Comparison of ENCODE assay signal across 8 cellular contexts in genomic region chr2:232697059-232697806, GRCh38. TPM values are rescaled to one million over a fixed set of nuclear protein-coding genes. Genes with fewer than 3 reads are reported as not detected.
DNase-seq lines count a peak whose midpoint lies in the region; ATAC-seq and TF ChIP-seq lines count a peak whose summit lies in the region.

Gene GIGYF2, plus strand, starts transcription at chr2:232697331. Its CDS starts 37,867 bp downstream, at chr2:232735198.

- H3K4me2 ChIP-seq in SU-DHL-6 (ENCODE audit: low read depth, low read length, poor library complexity, severe bottlenecking) (peak within 1 kb of the TSS; percentile 77), osteoblast (ENCODE audit: insufficient read depth, low read length) (peak within 1 kb of the TSS; percentile 79)

- WGBS in testis, 2 donors = 0 to 2% methylated on average over 9 to 70 of the region's 71 CpGs

- DNase-seq in GM12864 (ENCODE audit: low read depth) = peak; percentile 82
- peak; percentile 79 to 96 (median 91) for DNase-seq in NCI-H1417 (lab: John Stamatoyannopoulos, UW)
- peak; percentile 93 for DNase-seq in activated naive CD8-positive, alpha-beta T cell treated with anti-CD3 and anti-CD28 coated beads for 36 hours
- DNase-seq in glutamatergic neuron = peak; percentile 99
- DNase-seq in osteoblast (ENCODE audit: insufficient read length, low spot score, missing footprints) = peak; percentile 98
- peak; percentile 98 for DNase-seq in testis

- peaks cover 22% of the 10 kb centered on the region for H3K4me1 ChIP-seq in osteoblast (ENCODE audit: insufficient read depth, low read length)
- H3K4me1 ChIP-seq in testis = peaks cover 21% of the 10 kb centered on the region

- H3K27me3 ChIP-seq in SU-DHL-6 (ENCODE audit: low read length) (no peaks in the 10 kb centered on the region), osteoblast (ENCODE audit: insufficient read depth, low read length) (no peaks in the 10 kb centered on the region), testis (no peaks in the 10 kb centered on the region)

- ATAC-seq in HG02759 (IDR thresholded peaks at IDR 0.05; ENCODE audit: unreplicated experiment) = peak; percentile 82

- H4K20me1 ChIP-seq in SU-DHL-6 (ENCODE audit: low read depth, low read length) (no peaks in the 10 kb centered on the region), osteoblast (ENCODE audit: insufficient read depth, low read length) (peaks cover 28% of the 10 kb centered on the region)

- peak within 1 kb of the TSS; percentile 80 for H3K27ac Mint-ChIP-seq in activated naive CD8-positive, alpha-beta T cell treated with anti-CD3 and anti-CD28 coated beads for 36 hours
- peak within 1 kb of the TSS; percentile 99 for H3K27ac Mint-ChIP-seq in glutamatergic neuron (ENCODE audit: unreplicated experiment)

- no peaks in the 10 kb centered on the region for H3K36me3 ChIP-seq in SU-DHL-6 (ENCODE audit: low read length)
- H3K36me3 ChIP-seq in osteoblast (ENCODE audit: insufficient read depth, low read length) = no peaks in the 10 kb centered on the region
- H3K36me3 ChIP-seq in testis (ENCODE audit: low read depth, missing control alignments) = no peaks in the 10 kb centered on the region

- H3K79me2 ChIP-seq in SU-DHL-6 (ENCODE audit: insufficient read depth, low read length) (peaks cover 42% of the 10 kb centered on the region), osteoblast (ENCODE audit: insufficient read depth, low read length) (peaks cover 51% of the 10 kb centered on the region)

- TF ChIP-seq CTCF in GM12864 (IDR thresholded peaks at IDR 0.05; ENCODE audit: low read depth, low read length, missing control alignments) (no peak), SU-DHL-6 (IDR thresholded peaks at IDR 0.05; ENCODE audit: insufficient read depth, low read length, poor library complexity, severe bottlenecking) (no peak), glutamatergic neuron (IDR thresholded peaks at IDR 0.05; ENCODE audit: partially characterized antibody, unreplicated experiment) (no peak), osteoblast (IDR thresholded peaks at IDR 0.05; ENCODE audit: extremely low read depth, low read depth, low read length) (no peak), testis (IDR thresholded peaks at IDR 0.05) (peak in 1 of 3 experiments; percentile 4)

- peak within 1 kb of the TSS; percentile 85 for H3K9ac ChIP-seq in SU-DHL-6 (ENCODE audit: low read length)

- H3K9me3 Mint-ChIP-seq in activated naive CD8-positive, alpha-beta T cell treated with anti-CD3 and anti-CD28 coated beads for 36 hours = peaks cover 5% of the 10 kb centered on the region
- peaks cover 8% of the 10 kb centered on the region for H3K9me3 Mint-ChIP-seq in glutamatergic neuron (ENCODE audit: unreplicated experiment)

- H3K4me3 ChIP-seq in GM12864 (ENCODE audit: low read depth, low read length) = peak within 1 kb of the TSS; percentile 93
- H3K4me3 ChIP-seq in SU-DHL-6 (ENCODE audit: insufficient read depth, low read length, poor library complexity, severe bottlenecking) = peak within 1 kb of the TSS; percentile 72
- H3K4me3 ChIP-seq in osteoblast (ENCODE audit: insufficient read depth, low read length) = peak within 1 kb of the TSS; percentile 88
- H3K4me3 ChIP-seq in testis = peak within 1 kb of the TSS; percentile 95 to 96

- H3K27ac ChIP-seq in SU-DHL-6 (ENCODE audit: low read depth, low read length) (peak within 1 kb of the TSS; percentile 31; the same call in 1 of the 2 replicates), osteoblast (ENCODE audit: low read depth, low read length) (peak within 1 kb of the TSS; percentile 74), testis (peak within 1 kb of the TSS; percentile 93 to 98)

- intact Hi-C loops in testis (cut with DNase I; ENCODE audit: low total_unique reads) = no loop called here

- peaks cover 27% of the 10 kb centered on the region for H3K36me3 Mint-ChIP-seq in activated naive CD8-positive, alpha-beta T cell treated with anti-CD3 and anti-CD28 coated beads for 36 hours
- H3K36me3 Mint-ChIP-seq in glutamatergic neuron (ENCODE audit: unreplicated experiment) = no peaks in the 10 kb centered on the region

- H2AFZ ChIP-seq in SU-DHL-6 (ENCODE audit: low read depth, low read length, severe bottlenecking) = peak within 1 kb of the TSS; percentile 88
- peak within 1 kb of the TSS; percentile 86 for H2AFZ ChIP-seq in osteoblast (ENCODE audit: low read length)

- peaks cover 29% of the 10 kb centered on the region for H3K4me1 Mint-ChIP-seq in activated naive CD8-positive, alpha-beta T cell treated with anti-CD3 and anti-CD28 coated beads for 36 hours
- peaks cover 25% of the 10 kb centered on the region for H3K4me1 Mint-ChIP-seq in glutamatergic neuron (ENCODE audit: low read depth, unreplicated experiment)

- peak; percentile 8 for TF ChIP-seq POLR2A in testis (IDR thresholded peaks at IDR 0.05)

- H3K9me3 ChIP-seq in SU-DHL-6 (ENCODE audit: insufficient read depth, low read length) (no peaks in the 10 kb centered on the region), osteoblast (ENCODE audit: low read depth, low read length) (no peaks in the 10 kb centered on the region), testis (no peaks in the 10 kb centered on the region)

- H3F3A ChIP-seq in SU-DHL-6 (ENCODE audit: insufficient read depth) = peaks cover 7% of the 10 kb centered on the region

- peak within 1 kb of the TSS; percentile 95 for H3K4me3 Mint-ChIP-seq in activated naive CD8-positive, alpha-beta T cell treated with anti-CD3 and anti-CD28 coated beads for 36 hours
- H3K4me3 Mint-ChIP-seq in glutamatergic neuron (ENCODE audit: unreplicated experiment) = peak within 1 kb of the TSS; percentile 97

- H3K27me3 Mint-ChIP-seq in activated naive CD8-positive, alpha-beta T cell treated with anti-CD3 and anti-CD28 coated beads for 36 hours = no peaks in the 10 kb centered on the region
- peaks cover 2% of the 10 kb centered on the region for H3K27me3 Mint-ChIP-seq in glutamatergic neuron (ENCODE audit: unreplicated experiment)

- H3K9me2 ChIP-seq in SU-DHL-6 (replicated peaks; ENCODE audit: insufficient read depth, low read length) = no peaks in the 10 kb centered on the region

RNA-seq across cellular contexts. Expression of gene GIGYF2, which starts in this region (rescaled TPM):
- total RNA-seq in activated naive CD8-positive, alpha-beta T cell treated with anti-CD3 and anti-CD28 coated beads for 36 hours = 10 to 100 TPM; 45.2 to 45.7 TPM
- total RNA-seq in glutamatergic neuron (ENCODE audit: unreplicated experiment) = 91.7 TPM
- 57.2 and 60.7 TPM in 2 replicates for total RNA-seq in osteoblast
- 100 to 1,000 TPM; 150 to 173 TPM for total RNA-seq in testis
- 107 TPM for polyA plus RNA-seq in testis (ENCODE audit: insufficient read depth, low read depth, low replicate concordance)

Comparison
In these comparisons a context has a peak if more than half of its experiments do, and no peak if none do; other contexts are left out.
1. Peak in every context shown above with its lines: DNase-seq, ATAC-seq, H3K4me3 ChIP-seq and H3K27ac ChIP-seq.
2. H3K27ac ChIP-seq: peak in every context shown above with its lines; median percentile 96 in testis; 74 in osteoblast; 31 in SU-DHL-6.